9 cellular contexts compared by ENCODE assay signal in the genomic region with DNA sequence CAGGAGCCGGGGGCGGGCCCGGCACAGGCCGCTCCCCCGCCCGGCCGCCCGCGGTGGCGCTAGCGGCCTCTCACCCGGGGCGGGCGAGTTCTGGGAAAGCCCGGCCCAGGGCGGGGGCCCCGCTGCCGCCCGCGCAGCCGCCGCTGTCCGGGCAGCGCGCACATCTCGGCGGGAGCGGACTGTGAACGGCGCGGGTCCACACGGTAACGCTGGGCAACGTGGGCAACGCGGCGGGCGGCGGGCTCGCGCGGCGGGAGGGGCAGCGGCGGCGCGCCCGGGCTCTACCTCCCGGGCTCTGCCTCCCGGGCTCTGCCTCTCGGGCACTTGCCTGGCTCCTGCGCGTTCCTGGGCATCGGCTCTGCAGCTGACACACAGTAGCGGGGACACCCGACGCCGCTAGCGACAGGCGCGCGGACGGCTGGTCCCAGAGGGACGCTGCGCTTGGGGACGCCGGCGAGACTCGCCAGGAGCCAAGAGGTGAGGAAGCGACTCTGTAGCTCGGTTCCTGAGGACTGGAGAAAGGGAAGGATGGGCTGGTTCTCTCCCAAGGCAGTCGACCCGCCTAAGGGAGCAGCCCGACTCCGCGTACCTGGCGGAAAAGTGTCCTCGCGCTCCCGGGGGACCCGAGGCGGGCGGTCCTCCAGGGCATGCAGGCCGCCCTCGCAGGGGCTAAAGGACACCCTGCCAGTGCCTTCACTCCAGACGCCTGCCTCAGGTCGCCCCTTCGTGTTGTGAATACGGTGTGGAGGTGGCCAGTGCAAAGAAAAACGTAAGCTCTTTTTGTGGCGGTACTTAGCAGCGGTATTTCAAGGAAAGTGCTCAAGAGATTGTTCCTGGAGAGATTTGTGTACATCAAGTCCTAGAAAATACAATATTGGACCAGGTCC. TPM values are rescaled to one million over a fixed set of nuclear protein-coding genes. Genes with fewer than 3 reads are reported as not detected.
A peak's percentile ranks its signal among the peaks of the same experiment; 100 is the strongest.
DNase-seq lines count a peak whose midpoint lies in the region; ATAC-seq and TF ChIP-seq lines count a peak whose summit lies in the region.
"Had no signal": no experiment of that assay in that cellular context is flagged by ENCODE, and none has a peak within 500 bp of the region (broad histone marks: within the 10 kb centered on the region; RNA-seq: fewer than 3 reads in every experiment).

TSS of gene PLCE1 (plus strand) at position 150 of the 887 bp plus-strand sequence. CDS start 37,116 bp downstream, outside the sequence.

- peak within 1 kb of the TSS; percentile 40 for H3K9ac ChIP-seq in fibroblast of lung (ENCODE audit: insufficient read depth, low read length)

- H3K4me2 ChIP-seq in fibroblast of lung (ENCODE audit: extremely low read depth, insufficient read depth, low read length): peak within 1 kb of the TSS; percentile 82

- H3K9me3 ChIP-seq in T-helper 17 cell (ENCODE audit: control insufficient read depth, low read length, poor library complexity, severe bottlenecking): no peaks in the 10 kb centered on the region
- no peaks in the 10 kb centered on the region for H3K9me3 ChIP-seq in fibroblast of lung (ENCODE audit: control insufficient read depth, insufficient read depth, low read depth, low read length)
- no peaks in the 10 kb centered on the region for H3K9me3 ChIP-seq in muscle layer of duodenum (ENCODE audit: control insufficient read depth in 1 of 2, low read length in 2 of 2)
- H3K9me3 ChIP-seq in vagina: no peaks in the 10 kb centered on the region

- peaks cover 5% of the 10 kb centered on the region for H3K4me1 ChIP-seq in fibroblast of lung (ENCODE audit: control insufficient read depth, extremely low read depth, insufficient read depth, low read length)
- peaks cover 8 to 10% of the 10 kb centered on the region in 2 donors for H3K4me1 ChIP-seq in muscle layer of duodenum (ENCODE audit: control insufficient read depth in 1 of 2, insufficient read depth in 2 of 2, low read length in 2 of 2)
- peaks cover 28% of the 10 kb centered on the region for H3K4me1 ChIP-seq in vagina

- peak within 1 kb of the TSS; percentile 60 for H3K4me3 Mint-ChIP-seq in T-helper 17 cell

- H4K20me1 ChIP-seq in fibroblast of lung (ENCODE audit: control insufficient read depth, extremely low read depth, insufficient read depth, low read length): no peaks in the 10 kb centered on the region

- TF ChIP-seq CTCF in fibroblast of lung (conservative IDR thresholded peaks at IDR 0.05 in 1 of 2, IDR thresholded peaks at IDR 0.05 in 1 of 2; ENCODE audit: low read depth in 1 of 2, low read length in 2 of 2) (no peak), vagina (IDR thresholded peaks at IDR 0.05) (no peak)

- H3K27me3 ChIP-seq in fibroblast of lung (ENCODE audit: control insufficient read depth, insufficient read depth, low read length) (peaks cover 10% of the 10 kb centered on the region), muscle layer of duodenum (ENCODE audit: low read depth, low read length) (no peaks in the 10 kb centered on the region), vagina (no peaks in the 10 kb centered on the region)

- H3K27me3 Mint-ChIP-seq in T-helper 17 cell: peaks cover 65% of the 10 kb centered on the region

- no peak within 1 kb of the TSS for H3K27ac Mint-ChIP-seq in T-helper 17 cell

- H3K36me3 ChIP-seq in fibroblast of lung (ENCODE audit: control insufficient read depth, insufficient read depth, low read length) (no peaks in the 10 kb centered on the region), muscle layer of duodenum (ENCODE audit: control insufficient read depth in 1 of 2, insufficient read depth in 2 of 2, low read length in 2 of 2) (no peaks in the 10 kb centered on the region), vagina (no peaks in the 10 kb centered on the region)

- H3K79me2 ChIP-seq in fibroblast of lung (ENCODE audit: control insufficient read depth, insufficient read depth, low read length): no peaks in the 10 kb centered on the region

- H3K4me3 ChIP-seq in fibroblast of lung (replicated peaks in 1 of 4; ENCODE audit: control extremely low read depth in 1 of 4, insufficient read depth in 1 of 4, low read depth in 3 of 4, low read length in 4 of 4) (peak within 1 kb of the TSS; percentile 45 to 61 (median 56)), muscle layer of duodenum (ENCODE audit: low read depth in 1 of 2, low read length in 2 of 2) (peak within 1 kb of the TSS; percentile 69 to 76), vagina (peak within 1 kb of the TSS; percentile 71 to 81)

- no peak within 1 kb of the TSS for H3K27ac ChIP-seq in fibroblast of lung (ENCODE audit: insufficient read depth, low read length)
- no peak within 1 kb of the TSS for H3K27ac ChIP-seq in muscle layer of duodenum (ENCODE audit: low read length)
- peak within 1 kb of the TSS; percentile 62 for H3K27ac ChIP-seq in vagina

- peaks cover 3% of the 10 kb centered on the region for H3K4me1 Mint-ChIP-seq in T-helper 17 cell

- peak; percentile 54 for DNase-seq in NCI-H2227 (lab: John Stamatoyannopoulos, UW; ENCODE audit: unreplicated experiment)
- DNase-seq in NCI-H2227 treated with DMSO at 0.1 percent for 48 hours (lab: John Stamatoyannopoulos, UW): no peak
- DNase-seq in T-helper 17 cell: no peak
- peak; percentile 15 to 31 for DNase-seq in fibroblast of lung (ENCODE audit: low read depth in 2 of 2)
- no peak for DNase-seq in vagina (ENCODE audit: extremely low spot score in 2 of 2)
- DNase-seq: DND-41 had no signal

- H3K36me3 Mint-ChIP-seq in T-helper 17 cell (ENCODE audit: low read depth): peaks cover 3% of the 10 kb centered on the region

- intact Hi-C loops in vagina (cut with DNase I): no loop called here

- ATAC-seq in HG03280 (IDR thresholded peaks at IDR 0.05; ENCODE audit: unreplicated experiment) (peak; percentile 63), T-helper 17 cell (no peak), GM18858 (IDR thresholded peaks at IDR 0.05; ENCODE audit: unreplicated experiment) (no peak)

- H2AFZ ChIP-seq in fibroblast of lung (ENCODE audit: low read length): peak within 1 kb of the TSS; percentile 66

- TF ChIP-seq POLR2A in vagina (IDR thresholded peaks at IDR 0.05): no peak

RNA-seq across cellular contexts. Expression of gene PLCE1, which starts in this region (rescaled TPM):
- total RNA-seq in T-helper 17 cell (under 1 TPM in 1 of 2 donors, not detected in 1; 0.05 TPM), fibroblast of lung (0.33 and 1.0 TPM in 2 replicates), vagina (13.0 TPM)
- 0.52 and 1.2 TPM in 2 replicates for polyA plus RNA-seq in fibroblast of lung
- 0.61 and 1.7 TPM in 2 replicates for polyA plus RNA-seq in fibroblast of lung (2012)
- 0.82 and 2.3 TPM in 2 replicates for polyA minus RNA-seq in fibroblast of lung (ENCODE audit: low replicate concordance)

Comparison
In these comparisons a context has a peak if more than half of its experiments do, and no peak if none do; other contexts are left out.
1. DNase-seq: peak in NCI-H2227 (single experiment) and fibroblast of lung (2 of 2); none in NCI-H2227 treated with DMSO at 0.1 percent for 48 hours (single experiment), T-helper 17 cell (0 of 3) and vagina (0 of 2).
2. Peak in every context shown above with its lines, with median percentiles within 50 percentile points of each other: H3K4me3 ChIP-seq.